Comparison of ENCODE assay signal across 8 cellular contexts in the genomic region with DNA sequence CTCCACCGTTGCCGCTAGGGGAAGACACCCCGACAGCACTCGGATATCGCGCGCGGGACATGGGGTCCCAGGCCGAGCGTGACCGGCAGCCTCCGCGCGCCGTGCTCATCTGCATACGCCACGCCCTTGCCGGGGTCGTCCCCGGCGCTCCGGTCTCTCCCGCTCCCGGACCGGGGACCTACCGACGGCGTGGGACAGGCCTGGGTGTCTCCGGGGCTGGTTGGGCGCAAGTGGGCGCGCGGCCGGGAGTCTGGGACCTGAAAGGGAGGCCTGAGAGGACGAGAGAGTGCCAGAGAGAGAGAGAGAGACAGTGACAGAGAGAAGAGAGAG. TPM values are rescaled to one million over a fixed set of nuclear protein-coding genes. Genes with fewer than 3 reads are reported as not detected.
DNase-seq lines count a peak whose midpoint lies in the region; ATAC-seq, FAIRE-seq and TF ChIP-seq lines count a peak whose summit lies in the region.
"Not testable (repeated sequence)": the region's sequence is repeated elsewhere in the genome, so short reads cannot be mapped to it uniquely, and the experiment has no call there.

No MANE protein-coding gene starts in this region.

- H3K14ac ChIP-seq in IMR-90 (replicated peaks; ENCODE audit: low read depth, low read length) = not testable (repeated sequence)

- H2BK5ac ChIP-seq in IMR-90 (ENCODE audit: low read depth, low read length, poor library complexity, severe bottlenecking) = not testable (repeated sequence)

- H2BK15ac ChIP-seq in IMR-90 (ENCODE audit: low read depth, low read length) = not testable (repeated sequence)

- H3K4ac ChIP-seq in IMR-90 (ENCODE audit: low read depth, low read length) = not testable (repeated sequence)

- not testable (repeated sequence) for H2AK9ac ChIP-seq in IMR-90 (replicated peaks; ENCODE audit: low read depth, low read length, poor library complexity)

- H2AFZ ChIP-seq in IMR-90 (replicated peaks; ENCODE audit: low read length, poor library complexity); K562 (ENCODE audit: low read depth, low read length): not testable (repeated sequence)

- not testable (repeated sequence) for H4K20me1 ChIP-seq in IMR-90 (ENCODE audit: insufficient read depth, low read length); K562 (replicated peaks; ENCODE audit: control insufficient read depth, insufficient read depth, low read length)

- CTCF ChIA-PET in A549 (lab: Yijun Ruan, JAX); IMR-90 (lab: Yijun Ruan, JAX); K562 (lab: Yijun Ruan, JAX; ENCODE audit: low intra/inter-chr PET ratio): not testable (repeated sequence)

- H2BK120ac ChIP-seq in IMR-90 (ENCODE audit: low read depth, low read length) = not testable (repeated sequence)

- not testable (repeated sequence) for TF ChIP-seq POLR2A in A549 (IDR thresholded peaks at IDR 0.05; ENCODE audit: low read length); IMR-90 (IDR thresholded peaks at IDR 0.05; ENCODE audit: low read depth, low read length); K562 (conservative IDR thresholded peaks at IDR 0.05)

- not testable (repeated sequence) for H4K5ac ChIP-seq in IMR-90 (ENCODE audit: low read depth, low read length)

- not testable (repeated sequence) for H3K27me3 ChIP-seq in IMR-90 (ENCODE audit: control insufficient read depth, insufficient read depth, low read length); K562 (ENCODE audit: control insufficient read depth in 2 of 2, insufficient read depth in 2 of 2, low read length in 2 of 2)

- BruUV-seq in IMR-90 (replicated peaks; lab: Mats Ljungman, UMichigan); K562 (replicated peaks; lab: Mats Ljungman, UMichigan): not testable (repeated sequence)

- TF ChIP-seq EP300 in A549 (IDR thresholded peaks at IDR 0.05); K562 (IDR thresholded peaks at IDR 0.05; ENCODE audit: low read length): not testable (repeated sequence)

- dilution Hi-C loops in IMR-90 (cut with HindIII; ENCODE audit: low sequenced_read_pairs, unreplicated experiment) = not testable (repeated sequence)

- not testable (repeated sequence) for H3K4me2 ChIP-seq in A549; IMR-90 (ENCODE audit: low read depth, low read length); K562 (ENCODE audit: insufficient read depth, low read length)

- POLR2A ChIA-PET in A549 (lab: Yijun Ruan, JAX); IMR-90 (lab: Charles Lee; ENCODE audit: unreplicated experiment); K562 (lab: Yijun Ruan, JAX): not testable (repeated sequence)

- intact Hi-C loops in IMR-90 (cut with micrococcal nuclease); K562 (cut with micrococcal nuclease); mucosa of descending colon (cut with DNase I, micrococcal nuclease): not testable (repeated sequence)

- not testable (repeated sequence) for H3K27ac ChIP-seq in A549; IMR-90 (ENCODE audit: insufficient read depth, low read length); K562 (ENCODE audit: extremely low read depth, low read depth, low read length)

- H2BK20ac ChIP-seq in IMR-90 (ENCODE audit: low read depth, low read length) = not testable (repeated sequence)

- H4K91ac ChIP-seq in IMR-90 (ENCODE audit: insufficient read depth, low read depth, low read length) = not testable (repeated sequence)

- H3K79me1 ChIP-seq in IMR-90 (ENCODE audit: low read depth in 1 of 2, low read length in 2 of 2) = not testable (repeated sequence)

- H3K4me1 ChIP-seq in A549 = peaks cover 11% of the 10 kb centered on the region; the same call in 2 of the 3 replicates
- not testable (repeated sequence) for H3K4me1 ChIP-seq in IMR-90 (ENCODE audit: control insufficient read depth, insufficient read depth, low read length); K562 (replicated peaks in 1 of 2; ENCODE audit: control insufficient read depth in 2 of 2, insufficient read depth in 2 of 2, low read length in 2 of 2); mucosa of descending colon (ENCODE audit: low read depth)

- TF ChIP-seq RAD21 in A549 (conservative IDR thresholded peaks at IDR 0.05 in 1 of 2, IDR thresholded peaks at IDR 0.05 in 1 of 2); IMR-90 (IDR thresholded peaks at IDR 0.05; ENCODE audit: low read length); K562 (CRISPR knock-in tag; conservative IDR thresholded peaks at IDR 0.05 in 1 of 2, IDR thresholded peaks at IDR 0.05 in 1 of 2): not testable (repeated sequence)

- H3K56ac ChIP-seq in IMR-90 (ENCODE audit: extremely low read depth, insufficient read depth, low read length) = not testable (repeated sequence)

- H3K18ac ChIP-seq in IMR-90 (ENCODE audit: low read depth, low read length) = not testable (repeated sequence)

- H4K8ac ChIP-seq in IMR-90 (ENCODE audit: low read depth in 2 of 2, low read length in 2 of 2) = not testable (repeated sequence)

- DNase-seq in A549 (ENCODE audit: low read depth in 1 of 2, low spot score in 1 of 2); IMR-90; K562 (ENCODE audit: extremely low read depth in 1 of 4, low spot score in 3 of 4); mucosa of descending colon: not testable (repeated sequence)

- not testable (repeated sequence) for H2AK5ac ChIP-seq in IMR-90 (ENCODE audit: low read depth, low read length)

- peak; percentile 74 to 78 for ATAC-seq in A549
- ATAC-seq in GM18907 (IDR thresholded peaks at IDR 0.05; ENCODE audit: unreplicated experiment) = peak; percentile 60
- ATAC-seq in GM21390 (IDR thresholded peaks at IDR 0.05; ENCODE audit: unreplicated experiment) = peak; percentile 49
- ATAC-seq in HG02759 (IDR thresholded peaks at IDR 0.05; ENCODE audit: unreplicated experiment) = peak; percentile 60
- ATAC-seq in HG03108 (IDR thresholded peaks at IDR 0.05; ENCODE audit: unreplicated experiment) = peak; percentile 62
- peak; percentile 80 for ATAC-seq in IMR-90 (ENCODE audit: low read depth)
- peak; percentile 83 for ATAC-seq in K562
- ATAC-seq in mucosa of descending colon = peak; percentile 88

- H3K23ac ChIP-seq in IMR-90 (ENCODE audit: low read depth, low read length) = not testable (repeated sequence)

- in situ Hi-C loops in IMR-90 (cut with MboI; ENCODE audit: low sequenced_read_pairs); K562 (cut with MboI): not testable (repeated sequence)

- not testable (repeated sequence) for H3K9ac ChIP-seq in IMR-90 (ENCODE audit: low read depth, low read length); K562 (ENCODE audit: insufficient read depth in 1 of 2, low read depth in 2 of 2, low read length in 2 of 2)

- TF ChIP-seq CTCF in A549 (IDR thresholded peaks at IDR 0.05); IMR-90 (conservative IDR thresholded peaks at IDR 0.05; ENCODE audit: low read depth, low read length); K562 (IDR thresholded peaks at IDR 0.05 in 2 of 3, conservative IDR thresholded peaks at IDR 0.05 in 1 of 3; ENCODE audit: insufficient read depth in 2 of 3, low read depth in 1 of 3, low read length in 3 of 3); mucosa of descending colon (IDR thresholded peaks at IDR 0.05): not testable (repeated sequence)

- not testable (repeated sequence) for H3K9me3 ChIP-seq in A549; IMR-90 (ENCODE audit: control insufficient read depth, insufficient read depth, low read length); K562 (replicated peaks; ENCODE audit: control insufficient read depth, insufficient read depth, low read depth, low read length); mucosa of descending colon

- H3K36me3 ChIP-seq in IMR-90 (ENCODE audit: control insufficient read depth, insufficient read depth, low read length); K562 (ENCODE audit: control insufficient read depth, insufficient read depth, low read length); mucosa of descending colon (ENCODE audit: low read depth): not testable (repeated sequence)

- WGBS in A549 (ENCODE audit: missing lambda C conversion rate) = no CpG with 5 or more reads among the region's 35 CpGs
- WGBS in IMR-90 (ENCODE audit: extremely low coverage in 2 of 2, insufficient read length in 1 of 2), 2 experiments = no CpG with 5 or more reads among the region's 35 CpGs
- WGBS in K562 (ENCODE audit: insufficient coverage, low coverage, missing lambda C conversion rate) = no CpG with 5 or more reads among the region's 35 CpGs

- not testable (repeated sequence) for H3K79me2 ChIP-seq in K562 (ENCODE audit: control insufficient read depth, insufficient read depth, low read length)

- H3K9me1 ChIP-seq in IMR-90 (ENCODE audit: insufficient read depth, low read length); K562 (ENCODE audit: control insufficient read depth, insufficient read depth, low read length): not testable (repeated sequence)

- H3K4me3 ChIP-seq in A549; IMR-90 (ENCODE audit: insufficient read depth, low read depth, low read length); K562; mucosa of descending colon: not testable (repeated sequence)

- not testable (repeated sequence) for FAIRE-seq in A549 (lab: Jason Lieb, UNC)
- FAIRE-seq in K562 (lab: Jason Lieb, UNC) = peak; percentile 63

RNA-seq across cellular contexts. Expression of a gene that starts 17.0 kb away (rescaled TPM):
- polyA plus RNA-seq in A549 (2011; rRNA removed) (62.3 and 93.0 TPM in 2 replicates), A549 (2017; fragmentation: RNase III; extraction: RNeasy Plus Mini Kit Qiagen cat#74134 plus additional on column Dnase treatment) (41.2 to 49.1 TPM (median 44.6 TPM) in 3 replicates), IMR-90 (2012; rRNA removed) (23.6 and 29.9 TPM in 2 replicates), K562 (2011; rRNA removed) (23.5 and 30.3 TPM in 2 replicates), K562 (2014; fragmentation: Illumina TruSeq; extraction: Trizol) (32.3 and 35.5 TPM in 2 replicates), K562 (2014; fragmentation: Nextera tagmentation; extraction: Ambion mirVana) (10 to 100 TPM; 64.1 to 67.6 TPM), K562 (2014; rRNA removed) (24.4 and 25.2 TPM in 2 replicates)
- polyA plus RNA-seq in A549 (2012; cell fraction: cytosol; rRNA removed) = 20.1 and 22.2 TPM in 2 replicates
- 7.5 and 9.0 TPM in 2 replicates for polyA plus RNA-seq in A549 (2012; cell fraction: nucleus; rRNA removed)
- polyA minus RNA-seq in A549 (2011; rRNA and poly(A)+ RNA removed) = 23.3 and 23.4 TPM in 2 replicates
- total RNA-seq in IMR-90 (2012; rRNA removed) (32.3 and 53.6 TPM in 2 replicates), K562 (2014; rRNA removed) (26.6 and 28.6 TPM in 2 replicates), K562 (2014; rRNA removed; fragmentation: Illumina TruSeq; extraction: Trizol) (30.5 and 35.0 TPM in 2 replicates), K562 (2015; rRNA removed; fragmentation: Illumina TruSeq; extraction: Trizol) (27.0 and 28.0 TPM in 2 replicates), K562 (2021) (18.1 and 19.0 TPM in 2 replicates), mucosa of descending colon (10 to 100 TPM; 43.4 to 78.0 (median 66.0) TPM)
- 4.7 and 5.3 TPM in 2 replicates for polyA plus RNA-seq in IMR-90 (2012; cell fraction: cytosol; rRNA removed)
- polyA plus RNA-seq in IMR-90 (2012; cell fraction: nucleus; rRNA removed; ENCODE audit: low replicate concordance) = 2.0 and 11.7 TPM in 2 replicates
- total RNA-seq in K562 (2011; cell fraction: chromatin; rRNA removed; ENCODE audit: low replicate concordance) = 13.9 and 14.3 TPM in 2 replicates
- total RNA-seq in K562 (2011; cell fraction: nucleolus; rRNA removed) = 12.5 and 14.7 TPM in 2 replicates
- 8.8 and 17.0 TPM in 2 replicates for total RNA-seq in K562 (2011; cell fraction: nucleoplasm; rRNA removed)
- 5.0 and 11.1 TPM in 2 replicates for polyA plus RNA-seq in K562 (2011; cell fraction: cytosol; rRNA removed)
- polyA plus RNA-seq in K562 (2011; cell fraction: nucleus; rRNA removed) = 5.7 and 8.4 TPM in 2 replicates
- 19.5 and 19.7 TPM in 2 replicates for polyA plus RNA-seq in K562 (2012)
- 28.6 and 29.1 TPM in 2 replicates for polyA minus RNA-seq in K562 (2011; rRNA and poly(A)+ RNA removed)
- 14.0 and 15.1 TPM in 2 replicates for polyA minus RNA-seq in K562 (2011; cell fraction: cytosol; rRNA and poly(A)+ RNA removed)
- polyA minus RNA-seq in K562 (2011; cell fraction: nucleus; rRNA and poly(A)+ RNA removed) = 8.0 and 9.4 TPM in 2 replicates
